ENCODE assay signal across 22 cellular contexts in genomic region chr5:74242516-74242915, GRCh38.
"Had no signal": no experiment of that assay in that cellular context is flagged by ENCODE, and none has a peak within 500 bp of the region (broad histone marks: within the 10 kb centered on the region; RNA-seq: fewer than 3 reads in every experiment).

No MANE protein-coding gene starts in this region.

- ATAC-seq: activated CD4-positive, CD25-positive, alpha-beta regulatory T cell treated with anti-CD3 and anti-CD28 coated beads, Interleukin-2, amount 50 U/mL, for 24 hours; activated naive CD8-positive, alpha-beta T cell treated with anti-CD3 and anti-CD28 coated beads, Interleukin-2, amount 50 U/mL, for 24 hours; activated T-cell treated with anti-CD3 and anti-CD28 coated beads, Interleukin-2, amount 50 U/mL, for 72 hours; body of pancreas; left cardiac atrium; psoas muscle; stimulated activated naive CD8-positive, alpha-beta T cell treated with anti-CD3 and anti-CD28 coated beads, Interleukin-15, Interleukin-2, amounts not matched to agents 100 U/mL and 50 U/mL, for 24 hours had no signal

- H3K27ac Mint-ChIP-seq: activated CD4-positive, alpha-beta memory T cell treated with anti-CD3 and anti-CD28 coated beads, Interleukin-2, amount 10 ng/mL, durations not matched to agents 7 days and 5 days; activated CD4-positive, alpha-beta T cell treated with anti-CD3 and anti-CD28 coated beads, Interleukin-2, amount 10 ng/mL, durations not matched to agents 24 days and 14 days; activated naive CD4-positive, alpha-beta T cell treated with anti-CD3 and anti-CD28 coated beads, Interleukin-2, amount 10 ng/mL, durations not matched to agents 7 days and 5 days; activated naive CD8-positive, alpha-beta T cell treated with anti-CD3 and anti-CD28 coated beads, Interleukin-2, amount 50 U/mL, for 24 hours; activated T-cell treated with anti-CD3 and anti-CD28 coated beads, Interleukin-2, amount 50 U/mL, for 72 hours; memory B cell; nephron progenitor cell had no signal

- DNase-seq: activated CD4-positive, alpha-beta memory T cell treated with anti-CD3 and anti-CD28 coated beads, Interleukin-2, amount 10 ng/mL, durations not matched to agents 7 days and 5 days; activated CD4-positive, alpha-beta T cell treated with anti-CD3 and anti-CD28 coated beads, Interleukin-2, amount 10 ng/mL, durations not matched to agents 24 days and 14 days; activated effector memory CD4-positive, alpha-beta T cell treated with Interleukin-2 at 50 U/mL for 16 hours; activated naive CD4-positive, alpha-beta T cell treated with anti-CD3 and anti-CD28 coated beads, Interleukin-2, amount 10 ng/mL, durations not matched to agents 7 days and 5 days; activated naive CD8-positive, alpha-beta T cell treated with anti-CD3 and anti-CD28 coated beads, Interleukin-2, amount 50 U/mL, for 24 hours; activated T-cell treated with anti-CD3 and anti-CD28 coated beads, Interleukin-2, amount 50 U/mL, for 72 hours; body of pancreas; central memory CD4-positive, alpha-beta T cell; dermis blood vessel endothelial cell; effector CD8-positive, alpha-beta T cell; head of caudate nucleus; left cardiac atrium; nephron progenitor cell; pancreas; psoas muscle; stimulated activated CD4-positive, alpha-beta T cell treated with anti-CD3 and anti-CD28 coated beads, Interleukin-4, amount 100 ng/mL, for 4 hours; stimulated activated naive CD8-positive, alpha-beta T cell treated with anti-CD3 and anti-CD28 coated beads, Interleukin-15, Interleukin-2, amounts not matched to agents 100 U/mL and 50 U/mL, for 24 hours had no signal

- H3K9me3 Mint-ChIP-seq: activated CD4-positive, alpha-beta memory T cell treated with anti-CD3 and anti-CD28 coated beads, Interleukin-2, amount 10 ng/mL, durations not matched to agents 7 days and 5 days; activated CD4-positive, alpha-beta T cell treated with anti-CD3 and anti-CD28 coated beads, Interleukin-2, amount 10 ng/mL, durations not matched to agents 24 days and 14 days; activated naive CD4-positive, alpha-beta T cell treated with anti-CD3 and anti-CD28 coated beads, Interleukin-2, amount 10 ng/mL, durations not matched to agents 7 days and 5 days; activated naive CD8-positive, alpha-beta T cell treated with anti-CD3 and anti-CD28 coated beads, Interleukin-2, amount 50 U/mL, for 24 hours; activated T-cell treated with anti-CD3 and anti-CD28 coated beads, Interleukin-2, amount 50 U/mL, for 72 hours; memory B cell; nephron progenitor cell had no signal

- H3K9me3 ChIP-seq: body of pancreas, pancreas, psoas muscle, right atrium auricular region had no signal

- H3K4me3 ChIP-seq: body of pancreas, pancreas, psoas muscle, right atrium auricular region had no signal

- H3K36me3 ChIP-seq: pancreas, right atrium auricular region had no signal

- H3K4me1 ChIP-seq: right atrium auricular region had no signal

- H3K27me3 ChIP-seq: body of pancreas, pancreas, right atrium auricular region had no signal

- H3K4me1 Mint-ChIP-seq: activated naive CD8-positive, alpha-beta T cell treated with anti-CD3 and anti-CD28 coated beads, Interleukin-2, amount 50 U/mL, for 24 hours; memory B cell had no signal

- H3K36me3 Mint-ChIP-seq: activated naive CD4-positive, alpha-beta T cell treated with anti-CD3 and anti-CD28 coated beads, Interleukin-2, amount 10 ng/mL, durations not matched to agents 7 days and 5 days; memory B cell had no signal

- H3K4me3 Mint-ChIP-seq: activated CD4-positive, alpha-beta memory T cell treated with anti-CD3 and anti-CD28 coated beads, Interleukin-2, amount 10 ng/mL, durations not matched to agents 7 days and 5 days; activated CD4-positive, alpha-beta T cell treated with anti-CD3 and anti-CD28 coated beads, Interleukin-2, amount 10 ng/mL, durations not matched to agents 24 days and 14 days; activated naive CD4-positive, alpha-beta T cell treated with anti-CD3 and anti-CD28 coated beads, Interleukin-2, amount 10 ng/mL, durations not matched to agents 7 days and 5 days; activated naive CD8-positive, alpha-beta T cell treated with anti-CD3 and anti-CD28 coated beads, Interleukin-2, amount 50 U/mL, for 24 hours; activated T-cell treated with anti-CD3 and anti-CD28 coated beads, Interleukin-2, amount 50 U/mL, for 72 hours; memory B cell; nephron progenitor cell had no signal

- FAIRE-seq: frontal cortex, islet of Langerhans, pancreas had no signal

- H3K27ac ChIP-seq: psoas muscle, right atrium auricular region had no signal
